22 cellular contexts compared by ENCODE assay signal in genomic region chr7:98679741-98680140, GRCh38.
DNase-seq lines count a peak whose midpoint lies in the region; ATAC-seq and TF ChIP-seq lines count a peak whose summit lies in the region.
"Had no signal": no experiment of that assay in that cellular context is flagged by ENCODE, and none has a peak within 500 bp of the region (broad histone marks: within the 10 kb centered on the region; RNA-seq: fewer than 3 reads in every experiment).

No MANE protein-coding gene starts in this region.

- ATAC-seq in Right ventricle myocardium inferior = no peak
- no peak for ATAC-seq in HG03108 (IDR thresholded peaks at IDR 0.05; ENCODE audit: unreplicated experiment)
- ATAC-seq: A549; CD8-positive, alpha-beta T cell; GM12878; GM23338; HCT116 had no signal

- no peak overlapping the region for H3K4me3 ChIP-seq in retinal pigment epithelial cell (ENCODE audit: low read length)
- H3K4me3 ChIP-seq: A549, GM12878, GM23338 had no signal

- DNase-seq in A172 (ENCODE audit: low spot score) (peak; percentile 66), LHCN-M2 (ENCODE audit: low read depth) (peak; percentile 59), glomerular visceral epithelial cell (ENCODE audit: extremely low spot score) (peak; percentile 17), retinal pigment epithelial cell (ENCODE audit: low read depth) (peak; percentile 4), NCI-H446 (lab: John Stamatoyannopoulos, UW) (no peak), activated gamma-delta T cell (lab: John Stamatoyannopoulos, UW) (no peak), Right ventricle myocardium inferior (ENCODE audit: missing footprints) (no peak)
- DNase-seq: ACHN; C1 segment of cervical spinal cord; Caco-2; CD4-positive, CD25-positive, alpha-beta regulatory T cell; CD8-positive, alpha-beta T cell; DMS153; DMS79; EL; GDM1; H9 had no signal

- TF ChIP-seq CTCF in retinal pigment epithelial cell (conservative IDR thresholded peaks at IDR 0.05; ENCODE audit: low read depth, low read length) = no peak

- intact Hi-C loops in Right ventricle myocardium inferior (cut with DNase I) = no loop called here

Comparison
In these comparisons a context has a peak if more than half of its experiments do, and no peak if none do; other contexts are left out.
1. DNase-seq: peak in A172 (single experiment), LHCN-M2 (single experiment), glomerular visceral epithelial cell (single experiment) and retinal pigment epithelial cell (single experiment); none in NCI-H446 (0 of 2), activated gamma-delta T cell (single experiment) and Right ventricle myocardium inferior (single experiment).